Comparison of ENCODE assay signal across 1 cellular context in the genomic region with DNA sequence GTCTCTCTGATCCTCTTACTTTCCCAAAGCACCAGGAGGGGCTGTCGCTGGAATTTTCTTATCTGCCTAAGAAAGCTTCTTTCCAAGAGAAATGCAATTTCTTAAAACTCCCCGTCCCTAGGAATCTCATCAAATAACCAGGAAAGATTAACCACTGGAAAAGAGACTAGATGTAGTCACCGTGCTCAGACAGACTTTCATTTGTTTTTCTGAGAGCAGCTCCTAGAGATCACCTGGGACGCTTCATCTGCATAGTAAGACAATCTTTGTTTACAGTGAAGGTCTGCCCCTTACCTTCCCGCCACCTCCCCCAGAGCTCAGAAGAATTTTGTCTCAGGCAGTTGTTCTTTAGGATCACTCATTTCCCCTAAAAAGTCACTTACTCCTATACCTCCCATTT.
TF ChIP-seq lines count a peak whose summit lies in the region.

No MANE protein-coding gene starts in this region.

TF ChIP-seq in H1, 55 proteins besides CTCF, POLR2A, EP300 and RAD21:
- peak; percentile 49; the same call in 1 of the 2 replicates for TF ChIP-seq SP1 (IDR thresholded peaks at IDR 0.05; ENCODE audit: low read depth, low read length)
- TF ChIP-seq SIN3A (conservative IDR thresholded peaks at IDR 0.05 in 1 of 2, IDR thresholded peaks at IDR 0.05 in 1 of 2; ENCODE audit: low read depth in 1 of 2, low read length in 2 of 2), result 0 out of 4 replicates have a peak, but pooled peaks of 1 of the 2 experiments have one; percentile 32
- TF ChIP-seq TAF7 (optimal IDR thresholded peaks at IDR 0.05; ENCODE audit: borderline replicate concordance, low read depth, low read length), result no peak
- TF ChIP-seq SAP30 (IDR thresholded peaks at IDR 0.05; ENCODE audit: insufficient read depth, insufficient replicate concordance, low read length), result no peak
- TF ChIP-seq, protein P1, sequence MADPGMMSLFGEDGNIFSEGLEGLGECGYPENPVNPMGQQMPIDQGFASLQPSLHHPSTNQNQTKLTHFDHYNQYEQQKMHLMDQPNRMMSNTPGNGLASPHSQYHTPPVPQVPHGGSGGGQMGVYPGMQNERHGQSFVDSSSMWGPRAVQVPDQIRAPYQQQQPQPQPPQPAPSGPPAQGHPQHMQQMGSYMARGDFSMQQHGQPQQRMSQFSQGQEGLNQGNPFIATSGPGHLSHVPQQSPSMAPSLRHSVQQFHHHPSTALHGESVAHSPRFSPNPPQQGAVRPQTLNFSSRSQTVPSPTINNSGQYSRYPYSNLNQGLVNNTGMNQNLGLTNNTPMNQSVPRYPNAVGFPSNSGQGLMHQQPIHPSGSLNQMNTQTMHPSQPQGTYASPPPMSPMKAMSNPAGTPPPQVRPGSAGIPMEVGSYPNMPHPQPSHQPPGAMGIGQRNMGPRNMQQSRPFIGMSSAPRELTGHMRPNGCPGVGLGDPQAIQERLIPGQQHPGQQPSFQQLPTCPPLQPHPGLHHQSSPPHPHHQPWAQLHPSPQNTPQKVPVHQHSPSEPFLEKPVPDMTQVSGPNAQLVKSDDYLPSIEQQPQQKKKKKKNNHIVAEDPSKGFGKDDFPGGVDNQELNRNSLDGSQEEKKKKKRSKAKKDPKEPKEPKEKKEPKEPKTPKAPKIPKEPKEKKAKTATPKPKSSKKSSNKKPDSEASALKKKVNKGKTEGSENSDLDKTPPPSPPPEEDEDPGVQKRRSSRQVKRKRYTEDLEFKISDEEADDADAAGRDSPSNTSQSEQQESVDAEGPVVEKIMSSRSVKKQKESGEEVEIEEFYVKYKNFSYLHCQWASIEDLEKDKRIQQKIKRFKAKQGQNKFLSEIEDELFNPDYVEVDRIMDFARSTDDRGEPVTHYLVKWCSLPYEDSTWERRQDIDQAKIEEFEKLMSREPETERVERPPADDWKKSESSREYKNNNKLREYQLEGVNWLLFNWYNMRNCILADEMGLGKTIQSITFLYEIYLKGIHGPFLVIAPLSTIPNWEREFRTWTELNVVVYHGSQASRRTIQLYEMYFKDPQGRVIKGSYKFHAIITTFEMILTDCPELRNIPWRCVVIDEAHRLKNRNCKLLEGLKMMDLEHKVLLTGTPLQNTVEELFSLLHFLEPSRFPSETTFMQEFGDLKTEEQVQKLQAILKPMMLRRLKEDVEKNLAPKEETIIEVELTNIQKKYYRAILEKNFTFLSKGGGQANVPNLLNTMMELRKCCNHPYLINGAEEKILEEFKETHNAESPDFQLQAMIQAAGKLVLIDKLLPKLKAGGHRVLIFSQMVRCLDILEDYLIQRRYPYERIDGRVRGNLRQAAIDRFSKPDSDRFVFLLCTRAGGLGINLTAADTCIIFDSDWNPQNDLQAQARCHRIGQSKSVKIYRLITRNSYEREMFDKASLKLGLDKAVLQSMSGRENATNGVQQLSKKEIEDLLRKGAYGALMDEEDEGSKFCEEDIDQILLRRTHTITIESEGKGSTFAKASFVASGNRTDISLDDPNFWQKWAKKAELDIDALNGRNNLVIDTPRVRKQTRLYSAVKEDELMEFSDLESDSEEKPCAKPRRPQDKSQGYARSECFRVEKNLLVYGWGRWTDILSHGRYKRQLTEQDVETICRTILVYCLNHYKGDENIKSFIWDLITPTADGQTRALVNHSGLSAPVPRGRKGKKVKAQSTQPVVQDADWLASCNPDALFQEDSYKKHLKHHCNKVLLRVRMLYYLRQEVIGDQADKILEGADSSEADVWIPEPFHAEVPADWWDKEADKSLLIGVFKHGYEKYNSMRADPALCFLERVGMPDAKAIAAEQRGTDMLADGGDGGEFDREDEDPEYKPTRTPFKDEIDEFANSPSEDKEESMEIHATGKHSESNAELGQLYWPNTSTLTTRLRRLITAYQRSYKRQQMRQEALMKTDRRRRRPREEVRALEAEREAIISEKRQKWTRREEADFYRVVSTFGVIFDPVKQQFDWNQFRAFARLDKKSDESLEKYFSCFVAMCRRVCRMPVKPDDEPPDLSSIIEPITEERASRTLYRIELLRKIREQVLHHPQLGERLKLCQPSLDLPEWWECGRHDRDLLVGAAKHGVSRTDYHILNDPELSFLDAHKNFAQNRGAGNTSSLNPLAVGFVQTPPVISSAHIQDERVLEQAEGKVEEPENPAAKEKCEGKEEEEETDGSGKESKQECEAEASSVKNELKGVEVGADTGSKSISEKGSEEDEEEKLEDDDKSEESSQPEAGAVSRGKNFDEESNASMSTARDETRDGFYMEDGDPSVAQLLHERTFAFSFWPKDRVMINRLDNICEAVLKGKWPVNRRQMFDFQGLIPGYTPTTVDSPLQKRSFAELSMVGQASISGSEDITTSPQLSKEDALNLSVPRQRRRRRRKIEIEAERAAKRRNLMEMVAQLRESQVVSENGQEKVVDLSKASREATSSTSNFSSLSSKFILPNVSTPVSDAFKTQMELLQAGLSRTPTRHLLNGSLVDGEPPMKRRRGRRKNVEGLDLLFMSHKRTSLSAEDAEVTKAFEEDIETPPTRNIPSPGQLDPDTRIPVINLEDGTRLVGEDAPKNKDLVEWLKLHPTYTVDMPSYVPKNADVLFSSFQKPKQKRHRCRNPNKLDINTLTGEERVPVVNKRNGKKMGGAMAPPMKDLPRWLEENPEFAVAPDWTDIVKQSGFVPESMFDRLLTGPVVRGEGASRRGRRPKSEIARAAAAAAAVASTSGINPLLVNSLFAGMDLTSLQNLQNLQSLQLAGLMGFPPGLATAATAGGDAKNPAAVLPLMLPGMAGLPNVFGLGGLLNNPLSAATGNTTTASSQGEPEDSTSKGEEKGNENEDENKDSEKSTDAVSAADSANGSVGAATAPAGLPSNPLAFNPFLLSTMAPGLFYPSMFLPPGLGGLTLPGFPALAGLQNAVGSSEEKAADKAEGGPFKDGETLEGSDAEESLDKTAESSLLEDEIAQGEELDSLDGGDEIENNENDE (IDR thresholded peaks at IDR 0.05; ENCODE audit: insufficient replicate concordance, low read length), result peak; percentile 60
